ENCODE assay signal across 11 cellular contexts in the genomic region with DNA sequence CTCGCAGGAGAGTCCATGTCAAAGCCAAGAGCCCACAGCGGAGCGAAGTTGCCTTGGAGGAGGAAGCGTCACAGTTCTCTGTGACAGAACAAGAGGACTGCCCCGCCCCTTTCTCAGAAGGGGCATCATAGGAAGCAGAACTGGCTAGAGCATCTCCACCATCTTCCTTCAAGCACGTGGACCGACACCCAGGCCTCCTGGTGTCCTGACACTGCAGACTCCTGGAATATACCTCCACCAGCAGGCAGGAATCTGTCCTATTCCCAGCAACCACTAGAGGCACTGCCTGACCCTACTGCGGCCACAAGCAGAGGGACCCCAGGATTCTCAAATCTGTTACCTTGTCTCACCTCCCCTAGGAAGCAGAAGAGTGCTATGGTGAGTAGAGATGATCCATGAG. TPM values are rescaled to one million over a fixed set of nuclear protein-coding genes. Genes with fewer than 3 reads are reported as not detected.
DNase-seq lines count a peak whose midpoint lies in the region; TF ChIP-seq lines count a peak whose summit lies in the region.
"Had no signal": no experiment of that assay in that cellular context is flagged by ENCODE, and none has a peak within 500 bp of the region (broad histone marks: within the 10 kb centered on the region; RNA-seq: fewer than 3 reads in every experiment).

No MANE protein-coding gene starts in this region.

- no peaks in the 10 kb centered on the region for H3K4me1 Mint-ChIP-seq in CD4-positive, alpha-beta memory T cell
- peaks cover 16 to 24% of the 10 kb centered on the region in 2 donors for H3K4me1 Mint-ChIP-seq in immature natural killer cell

- H3K36me3 Mint-ChIP-seq in CD4-positive, alpha-beta memory T cell: peaks cover 8 to 11% of the 10 kb centered on the region in 2 donors
- H3K36me3 Mint-ChIP-seq in immature natural killer cell: peaks cover 4 to 12% (median 9%) of the 10 kb centered on the region in 3 donors

- no peak overlapping the region for H3K4me3 Mint-ChIP-seq in CD4-positive, alpha-beta memory T cell
- no peak overlapping the region for H3K4me3 Mint-ChIP-seq in immature natural killer cell

- no peaks in the 10 kb centered on the region for H3F3A ChIP-seq in smooth muscle cell (ENCODE audit: low read depth)

- H3K9ac ChIP-seq in smooth muscle cell (ENCODE audit: low read depth): no peak overlapping the region

- no TSS peak for BruUV-seq in OCI-LY7 (replicated peaks; lab: Mats Ljungman, UMichigan)

- H3K4me1 ChIP-seq in OCI-LY7 (ENCODE audit: insufficient read depth, low read length, poor library complexity, severe bottlenecking): no peaks in the 10 kb centered on the region
- no peaks in the 10 kb centered on the region for H3K4me1 ChIP-seq in smooth muscle cell (ENCODE audit: low read depth)
- no peaks in the 10 kb centered on the region for H3K4me1 ChIP-seq in CD4-positive, alpha-beta memory T cell (ENCODE audit: insufficient read depth, low read length)

- no peak overlapping the region for H3K27ac ChIP-seq in OCI-LY7 (ENCODE audit: low read depth, low read length, poor library complexity, severe bottlenecking)
- no peak overlapping the region for H3K27ac ChIP-seq in smooth muscle cell (ENCODE audit: low read depth)
- H3K27ac ChIP-seq in CD4-positive, alpha-beta memory T cell (ENCODE audit: low read depth, low read length): no peak overlapping the region
- H3K27ac ChIP-seq: epithelial cell of prostate had no signal

- no peaks in the 10 kb centered on the region for H4K20me1 ChIP-seq in OCI-LY7 (ENCODE audit: insufficient read depth, low read length)
- no peaks in the 10 kb centered on the region for H4K20me1 ChIP-seq in smooth muscle cell (ENCODE audit: low read depth)

- no peak overlapping the region for H3K4me3 ChIP-seq in OCI-LY7 (ENCODE audit: low read depth, low read length, poor library complexity, severe bottlenecking)
- no peak overlapping the region for H3K4me3 ChIP-seq in fibroblast of the aortic adventitia (ENCODE audit: low read depth, low read length)
- H3K4me3 ChIP-seq in smooth muscle cell: no peak overlapping the region
- H3K4me3 ChIP-seq in CD4-positive, alpha-beta memory T cell (ENCODE audit: low read length in 2 of 2): no peak overlapping the region

- DNase-seq in NCI-H345 (lab: John Stamatoyannopoulos, UW) (peak; percentile 10), NCI-H345 treated with DMSO at 0.1 percent for 48 hours (lab: John Stamatoyannopoulos, UW; ENCODE audit: unreplicated experiment) (no peak), OCI-LY7 (ENCODE audit: low spot score) (peak; percentile 24), fibroblast of the aortic adventitia (ENCODE audit: low read depth) (no peak), smooth muscle cell (lab: John Stamatoyannopoulos, UW; ENCODE audit: unreplicated experiment) (no peak), putamen (ENCODE audit: low spot score) (no peak), immature natural killer cell (no peak)
- DNase-seq in CD4-positive, alpha-beta memory T cell: no peak
- DNase-seq: NCI-H2029 treated with DMSO at 0.1 percent for 48 hours had no signal

- no peaks in the 10 kb centered on the region for H3K9me2 ChIP-seq in OCI-LY7 (ENCODE audit: insufficient read depth, low read length)

- no peaks in the 10 kb centered on the region for H3K9me3 Mint-ChIP-seq in CD4-positive, alpha-beta memory T cell
- no peaks in the 10 kb centered on the region for H3K9me3 Mint-ChIP-seq in immature natural killer cell

- no peak overlapping the region for H3K27ac Mint-ChIP-seq in CD4-positive, alpha-beta memory T cell
- no peak overlapping the region for H3K27ac Mint-ChIP-seq in immature natural killer cell

- TF ChIP-seq CTCF in OCI-LY7 (conservative IDR thresholded peaks at IDR 0.05; ENCODE audit: low read length) (peak; percentile 67), fibroblast of the aortic adventitia (IDR thresholded peaks at IDR 0.05; ENCODE audit: insufficient read depth, low read length) (peak; percentile 47), smooth muscle cell (IDR thresholded peaks at IDR 0.05; ENCODE audit: borderline replicate concordance, insufficient read depth, poor library complexity, severe bottlenecking) (peak; percentile 41)

- H3K27me3 Mint-ChIP-seq in CD4-positive, alpha-beta memory T cell: no peaks in the 10 kb centered on the region
- peaks cover 0 to 2% (median 0%) of the 10 kb centered on the region in 3 donors for H3K27me3 Mint-ChIP-seq in immature natural killer cell (ENCODE audit: low read depth in 3 of 3)

- WGBS in smooth muscle cell (ENCODE audit: low lambda C conversion rate): 72% methylated on average over 8 of the region's 8 CpGs

- CTCF ChIA-PET in OCI-LY7 (lab: Charles Lee; ENCODE audit: unreplicated experiment): interaction anchor here (1.2 kb wide), 1 partner anchor 143 kb away, joined by 4 read pairs; no protein-coding TSS in a partner anchor
- CTCF ChIA-PET in CD4-positive, alpha-beta memory T cell (lab: Charles Lee; ENCODE audit: partially characterized antibody): interaction anchor here (18.6 kb wide), 1 partner anchor 142 kb away, joined by 842 read pairs; no protein-coding TSS in a partner anchor

- no peaks in the 10 kb centered on the region for H3K79me2 ChIP-seq in OCI-LY7 (ENCODE audit: insufficient read depth, low read depth, low read length)
- H3K79me2 ChIP-seq in smooth muscle cell (ENCODE audit: low read depth): no peaks in the 10 kb centered on the region

- H2AFZ ChIP-seq in OCI-LY7 (ENCODE audit: low read length) (no peak overlapping the region), smooth muscle cell (ENCODE audit: low read depth) (no peak overlapping the region)

- H3K36me3 ChIP-seq in OCI-LY7 (ENCODE audit: insufficient read depth, low read length) (no peaks in the 10 kb centered on the region), smooth muscle cell (ENCODE audit: low read depth) (no peaks in the 10 kb centered on the region)
- H3K36me3 ChIP-seq in CD4-positive, alpha-beta memory T cell (ENCODE audit: insufficient read depth, low read length): no peaks in the 10 kb centered on the region

- no peaks in the 10 kb centered on the region for H3K27me3 ChIP-seq in smooth muscle cell (ENCODE audit: low read depth)
- H3K27me3 ChIP-seq in CD4-positive, alpha-beta memory T cell (ENCODE audit: insufficient read depth, low read length): no peaks in the 10 kb centered on the region

- intact Hi-C loops in OCI-LY7 (cut with micrococcal nuclease; ENCODE audit: unreplicated experiment): no loop called here
- intact Hi-C loops in CD4-positive, alpha-beta memory T cell (cut with micrococcal nuclease): no loop called here

- POLR2A ChIA-PET in OCI-LY7 (lab: Charles Lee): no interaction called here
- POLR2A ChIA-PET in CD4-positive, alpha-beta memory T cell (lab: Charles Lee; ENCODE audit: partially characterized antibody): no interaction called here

- H3K4me2 ChIP-seq in OCI-LY7 (ENCODE audit: low read length) (no peak overlapping the region), smooth muscle cell (no peak overlapping the region)

- no peaks in the 10 kb centered on the region for H3K9me3 ChIP-seq in OCI-LY7 (ENCODE audit: low read length)
- H3K9me3 ChIP-seq in smooth muscle cell (replicated peaks; ENCODE audit: low read depth): no peaks in the 10 kb centered on the region
- H3K9me3 ChIP-seq in CD4-positive, alpha-beta memory T cell (ENCODE audit: control insufficient read depth in 1 of 2, low read length in 2 of 2): no peaks in the 10 kb centered on the region

RNA-seq across cellular contexts. Expression of a gene that starts 37.8 kb away (rescaled TPM):
- total RNA-seq in OCI-LY7 (2014; rRNA removed; shearing (Covaris generic)): not detected in 2 replicates
- total RNA-seq in OCI-LY7 (2022) (not detected in 2 replicates), fibroblast of the aortic adventitia (ENCODE audit: low replicate concordance) (not detected in 2 replicates), smooth muscle cell (not detected in 2 replicates)
- polyA plus RNA-seq in smooth muscle cell (not detected in 2 replicates), immature natural killer cell (10 to 100 TPM in 1 of 3 donors, 1 to 10 TPM in 2; 6.7 to 23.8 (median 7.7) TPM)
- total RNA-seq in CD4-positive, alpha-beta memory T cell: 10 to 100 TPM; 21.2 to 21.6 TPM
- polyA plus RNA-seq in CD4-positive, alpha-beta memory T cell: 10 to 100 TPM; 24.2 to 33.5 TPM
- total RNA-seq: temporal lobe had no signal

RNA-seq across cellular contexts. Expression of a gene that starts 41.5 kb away (rescaled TPM):
- not detected in 2 replicates for total RNA-seq in OCI-LY7 (2014; rRNA removed; shearing (Covaris generic))
- not detected in 2 replicates for total RNA-seq in OCI-LY7 (2022)
- total RNA-seq in fibroblast of the aortic adventitia (ENCODE audit: low replicate concordance): not detected in 2 replicates
- total RNA-seq in smooth muscle cell: 0.13 and 0.31 TPM in 2 replicates
- 0.74 and 2.0 TPM in 2 replicates for polyA plus RNA-seq in smooth muscle cell
- not detected for total RNA-seq in CD4-positive, alpha-beta memory T cell
- polyA plus RNA-seq in CD4-positive, alpha-beta memory T cell: not detected
- polyA plus RNA-seq in immature natural killer cell: not detected

Comparison
In these comparisons a context has a peak if more than half of its experiments do, and no peak if none do; other contexts are left out.
1. DNase-seq: peak in NCI-H345 (single experiment) and OCI-LY7 (single experiment); none in NCI-H345 treated with DMSO at 0.1 percent for 48 hours (single experiment), fibroblast of the aortic adventitia (single experiment), smooth muscle cell (single experiment), CD4-positive, alpha-beta memory T cell (0 of 5), putamen (single experiment) and immature natural killer cell (0 of 3).
2. RNA of a gene that starts 37.8 kb away (total RNA-seq): 21.2 to 21.6 TPM in CD4-positive, alpha-beta memory T cell; not detected in OCI-LY7, not detected in fibroblast of the aortic adventitia and not detected in smooth muscle cell; every median in the first group is over 10 times any median in the second.
3. Peak in every context shown above with its lines, with median percentiles within 50 percentile points of each other: CTCF ChIP-seq.